Comparison of ENCODE assay signal across 14 cellular contexts in genomic region chr7:16026253-16027020, GRCh38.
DNase-seq lines count a peak whose midpoint lies in the region; ATAC-seq and TF ChIP-seq lines count a peak whose summit lies in the region.
"Had no signal": no experiment of that assay in that cellular context is flagged by ENCODE, and none has a peak within 500 bp of the region (broad histone marks: within the 10 kb centered on the region; RNA-seq: fewer than 3 reads in every experiment).

No MANE protein-coding gene starts in this region.

- TF ChIP-seq EP300 in esophagus muscularis mucosa (IDR thresholded peaks at IDR 0.05), result no peak

- TF ChIP-seq CTCF in esophagus muscularis mucosa (IDR thresholded peaks at IDR 0.05) (no peak), left lung (IDR thresholded peaks at IDR 0.05) (no peak), mesothelial cell of epicardium (IDR thresholded peaks at IDR 0.05; ENCODE audit: unreplicated experiment) (no peak)

- no peaks in the 10 kb centered on the region for H3K9me3 Mint-ChIP-seq in mesothelial cell of epicardium
- H3K9me3 Mint-ChIP-seq: activated naive CD8-positive, alpha-beta T cell treated with anti-CD3 and anti-CD28 coated beads for 36 hours had no signal

- no peak overlapping the region for H3K4me3 Mint-ChIP-seq in mesothelial cell of epicardium
- H3K4me3 Mint-ChIP-seq: activated naive CD8-positive, alpha-beta T cell treated with anti-CD3 and anti-CD28 coated beads for 36 hours had no signal

- H3K27me3 ChIP-seq in esophagus muscularis mucosa (no peaks in the 10 kb centered on the region), left lung (no peaks in the 10 kb centered on the region)

- peaks cover 29 to 74% (median 71%) of the 10 kb centered on the region in 4 donors for H3K4me1 ChIP-seq in esophagus muscularis mucosa
- H3K4me1 ChIP-seq in left lung, result no peaks in the 10 kb centered on the region

- H3K27ac ChIP-seq in esophagus muscularis mucosa (replicated peaks in 1 of 4) (peak overlapping the region; percentile 58 to 68 (median 64)), left lung (peak overlapping the region; percentile 28 to 34)

- intact Hi-C loops in esophagus muscularis mucosa (cut with DNase I) (loop anchor here (10.0 kb wide), 2 partner anchors 182 to 282 kb away; no protein-coding TSS in a partner anchor), left lung (cut with DNase I) (no loop called here)

- ATAC-seq in left lung (no peak), HG03159 (IDR thresholded peaks at IDR 0.05; ENCODE audit: unreplicated experiment) (no peak), GM21786 (IDR thresholded peaks at IDR 0.05; ENCODE audit: unreplicated experiment) (no peak)

- H3K27ac Mint-ChIP-seq in mesothelial cell of epicardium, result no peak overlapping the region
- H3K27ac Mint-ChIP-seq: activated naive CD8-positive, alpha-beta T cell treated with anti-CD3 and anti-CD28 coated beads for 36 hours had no signal

- no peak for TF ChIP-seq POLR2A in esophagus muscularis mucosa (IDR thresholded peaks at IDR 0.05; ENCODE audit: low read depth)

- H3K4me3 ChIP-seq in esophagus muscularis mucosa, result no peak overlapping the region
- no peak overlapping the region for H3K4me3 ChIP-seq in left lung

- H3K4me1 Mint-ChIP-seq in mesothelial cell of epicardium, result peaks cover 12% of the 10 kb centered on the region
- H3K4me1 Mint-ChIP-seq: activated naive CD8-positive, alpha-beta T cell treated with anti-CD3 and anti-CD28 coated beads for 36 hours had no signal

- no peaks in the 10 kb centered on the region for H3K27me3 Mint-ChIP-seq in mesothelial cell of epicardium (ENCODE audit: low read depth)
- H3K27me3 Mint-ChIP-seq: activated naive CD8-positive, alpha-beta T cell treated with anti-CD3 and anti-CD28 coated beads for 36 hours had no signal

- 58% methylated on average over 10 of the region's 10 CpGs for WGBS in esophagus muscularis mucosa

- no peaks in the 10 kb centered on the region for H3K36me3 ChIP-seq in esophagus muscularis mucosa
- no peaks in the 10 kb centered on the region for H3K36me3 ChIP-seq in left lung

- H3K9me3 ChIP-seq in esophagus muscularis mucosa (no peaks in the 10 kb centered on the region), left lung (no peaks in the 10 kb centered on the region)

- DNase-seq in NCI-H146 treated with DMSO at 0.1 percent for 48 hours (lab: John Stamatoyannopoulos, UW; ENCODE audit: unreplicated experiment), result peak; percentile 8
- DNase-seq in esophagus muscularis mucosa (ENCODE audit: extremely low spot score), result no peak
- DNase-seq in left lung, result no peak
- peak; percentile 3 for DNase-seq in stromal cell of bone marrow (ENCODE audit: low read depth)
- DNase-seq in 8988T, result no peak
- no peak for DNase-seq in mesothelial cell of epicardium (ENCODE audit: low spot score in 2 of 2, unreplicated experiment in 2 of 2)
- DNase-seq: activated CD4-positive, CD25-positive, alpha-beta regulatory T cell; activated naive CD8-positive, alpha-beta T cell treated with anti-CD3 and anti-CD28 coated beads for 36 hours; GDM1; hippocampal formation; KBM-7; NCI-H2081 had no signal

- H3K36me3 Mint-ChIP-seq in mesothelial cell of epicardium, result no peaks in the 10 kb centered on the region
- H3K36me3 Mint-ChIP-seq: activated naive CD8-positive, alpha-beta T cell treated with anti-CD3 and anti-CD28 coated beads for 36 hours had no signal

Comparison
In these comparisons a context has a peak if more than half of its experiments do, and no peak if none do; other contexts are left out.
1. DNase-seq: peak in NCI-H146 treated with DMSO at 0.1 percent for 48 hours (single experiment) and stromal cell of bone marrow (single experiment); none in esophagus muscularis mucosa (single experiment), left lung (0 of 2), 8988T (single experiment) and mesothelial cell of epicardium (0 of 2).